ENCODE assay signal across 2 cellular contexts in genomic region chr2:236714061-236714460, GRCh38.
TF ChIP-seq lines count a peak whose summit lies in the region.

No MANE protein-coding gene starts in this region.

TF ChIP-seq in H1, 55 proteins besides CTCF, POLR2A, EP300 and RAD21:
- TF ChIP-seq CBX8 (IDR thresholded peaks at IDR 0.05; ENCODE audit: borderline replicate concordance, low read depth, low read length) (no peak), FOSL1 (IDR thresholded peaks at IDR 0.05; ENCODE audit: insufficient read depth, low read depth, low read length) (no peak)

TF ChIP-seq in SK-N-SH, 30 proteins besides CTCF, POLR2A, EP300 and RAD21:
- TF ChIP-seq EZH2phosphoT487 (IDR thresholded peaks at IDR 0.05; ENCODE audit: borderline replicate concordance, low read depth) (no peak), FOXM1 (IDR thresholded peaks at IDR 0.05; ENCODE audit: low read depth) (no peak), CHD2 (IDR thresholded peaks at IDR 0.05; ENCODE audit: low read length, partially characterized antibody) (no peak), FOXJ3 (CRISPR knock-in tag; IDR thresholded peaks at IDR 0.05) (no peak), REST (IDR thresholded peaks at IDR 0.05; ENCODE audit: low read depth, low read length) (no peak), USF2 (IDR thresholded peaks at IDR 0.05; ENCODE audit: borderline replicate concordance, low read depth, low read length) (no peak), GABPA (IDR thresholded peaks at IDR 0.05; ENCODE audit: low read depth) (no peak), TAF1 (IDR thresholded peaks at IDR 0.05; ENCODE audit: borderline replicate concordance, low read depth, low read length) (no peak), TEAD4 (IDR thresholded peaks at IDR 0.05; ENCODE audit: borderline replicate concordance, insufficient read depth) (no peak), PBX3 (IDR thresholded peaks at IDR 0.05) (no peak), SIN3A (IDR thresholded peaks at IDR 0.05; ENCODE audit: borderline replicate concordance, low read depth, low read length) (no peak), POLR2AphosphoS5 (IDR thresholded peaks at IDR 0.05; ENCODE audit: low read depth, low read length) (no peak), GATA2 (CRISPR knock-in tag; IDR thresholded peaks at IDR 0.05) (no peak), MEF2A (IDR thresholded peaks at IDR 0.05; ENCODE audit: borderline replicate concordance, low read depth) (no peak), SMC3 (IDR thresholded peaks at IDR 0.05; ENCODE audit: low read depth, low read length) (no peak), MXI1 (IDR thresholded peaks at IDR 0.05; ENCODE audit: low read depth, low read length) (no peak), ELF1 (IDR thresholded peaks at IDR 0.05) (no peak), JUND (IDR thresholded peaks at IDR 0.05) (no peak), RXRA (IDR thresholded peaks at IDR 0.05; ENCODE audit: borderline replicate concordance, low read depth) (no peak)
- TF ChIP-seq, protein P1, sequence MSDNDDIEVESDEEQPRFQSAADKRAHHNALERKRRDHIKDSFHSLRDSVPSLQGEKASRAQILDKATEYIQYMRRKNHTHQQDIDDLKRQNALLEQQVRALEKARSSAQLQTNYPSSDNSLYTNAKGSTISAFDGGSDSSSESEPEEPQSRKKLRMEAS (IDR thresholded peaks at IDR 0.05; ENCODE audit: low read depth): no peak
